In the genomic region with DNA sequence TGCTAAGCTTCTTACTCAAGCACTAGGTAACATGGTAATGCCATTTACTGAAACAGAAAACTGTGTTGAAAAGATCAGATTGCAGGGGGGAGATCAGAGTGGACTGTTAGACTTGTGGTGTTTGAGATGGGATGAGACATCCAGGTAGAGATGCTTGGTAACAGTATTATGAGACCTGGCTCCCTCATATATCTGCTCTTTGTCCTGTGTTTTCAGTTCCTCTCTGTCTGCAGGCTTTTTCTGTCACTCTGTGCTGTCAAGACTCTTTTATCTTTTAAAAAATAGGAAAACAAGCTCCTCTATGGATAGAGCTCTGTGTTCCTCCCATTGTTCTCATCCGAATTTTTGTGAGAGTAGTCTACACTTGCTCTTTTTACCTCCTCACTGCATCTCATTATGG, we compare ENCODE assay signal across 26 cellular contexts.
"Had no signal": no experiment of that assay in that cellular context is flagged by ENCODE, and none has a peak within 500 bp of the region (broad histone marks: within the 10 kb centered on the region; RNA-seq: fewer than 3 reads in every experiment).

No MANE protein-coding gene starts in this region.

- H3K9me3 ChIP-seq: lower lobe of right lung, ovary, right atrium auricular region, right lobe of liver, stomach, thoracic aorta, tibial artery, upper lobe of right lung had no signal

- H3K27ac ChIP-seq: lower lobe of right lung, neural progenitor cell, ovary, right atrium auricular region, right lobe of liver, skin epidermis, upper lobe of right lung had no signal

- H3K4me3 ChIP-seq: lower lobe of right lung, neural progenitor cell, ovary, right atrium auricular region, right lobe of liver, skin epidermis, stomach, thoracic aorta, tibial artery, upper lobe of right lung had no signal

- H3K4me1 Mint-ChIP-seq: stimulated activated naive B cell treated with anti-CD40 and anti-IgM and Interleukin-4, amounts not matched to agents 10 μg/mL and 1 μg/mL and 100 μg/mL, for 72 hours had no signal

- H3K9ac ChIP-seq: neural progenitor cell had no signal

- H3K27me3 Mint-ChIP-seq: progenitor cell of endocrine pancreas; stimulated activated naive B cell treated with anti-CD40 and anti-IgM and Interleukin-4, amounts not matched to agents 10 μg/mL and 1 μg/mL and 100 μg/mL, for 72 hours had no signal

- H2AFZ ChIP-seq: neural progenitor cell had no signal

- H3K27ac Mint-ChIP-seq: natural killer cell; nephron progenitor cell; neural progenitor cell; progenitor cell of endocrine pancreas; stimulated activated naive B cell treated with anti-CD40 and anti-IgM and Interleukin-4, amounts not matched to agents 10 μg/mL and 1 μg/mL and 100 μg/mL, for 72 hours had no signal

- H3K27me3 ChIP-seq: neural progenitor cell, ovary, right atrium auricular region, right lobe of liver, stomach, tibial artery, upper lobe of right lung had no signal

- DNase-seq: kidney glomerular epithelial cell; left cardiac atrium; left ventricle myocardium superior; lower lobe of right lung; mammary epithelial cell; mesenchymal stem cell; natural killer cell; nephron progenitor cell; ovary; right lobe of liver; stimulated activated CD4-positive, alpha-beta T cell treated with anti-CD3 and anti-CD28 coated beads, Interleukin-12 subunit alpha, Interleukin-12 subunit beta, amount 100 ng/mL, for 4 hours; stimulated activated CD4-positive, alpha-beta T cell treated with anti-CD3 and anti-CD28 coated beads, Interleukin-15, amount 100 ng/mL, for 24 hours; stimulated activated CD4-positive, alpha-beta T cell treated with anti-CD3 and anti-CD28 coated beads, Interleukin-2, amount 100 ng/mL, for 24 hours; stimulated activated CD4-positive, alpha-beta T cell treated with anti-CD3 and anti-CD28 coated beads, Interleukin-4, amount 100 ng/mL, for 1 hour; stimulated activated naive B cell treated with anti-CD40 and anti-IgM and Interleukin-4, amounts not matched to agents 10 μg/mL and 1 μg/mL and 100 μg/mL, for 72 hours; stimulated activated naive CD8-positive, alpha-beta T cell treated with anti-CD3 and anti-CD28 coated beads, Interleukin-15, Interleukin-2, amounts not matched to agents 100 U/mL and 50 U/mL, for 24 hours; stomach; tibial artery; trophoblast cell; upper lobe of right lung had no signal

- H3K4me1 ChIP-seq: neural progenitor cell, right atrium auricular region, upper lobe of right lung had no signal

- H3K4me2 ChIP-seq: neural progenitor cell had no signal

- H3K4me3 Mint-ChIP-seq: natural killer cell; nephron progenitor cell; neural progenitor cell; stimulated activated naive B cell treated with anti-CD40 and anti-IgM and Interleukin-4, amounts not matched to agents 10 μg/mL and 1 μg/mL and 100 μg/mL, for 72 hours had no signal

- H3K9me3 Mint-ChIP-seq: natural killer cell had no signal

- ATAC-seq: left cardiac atrium; left lobe of liver; left ventricle myocardium superior; lower lobe of right lung; natural killer cell; right lobe of liver; stimulated activated naive B cell treated with anti-CD40 and anti-IgM and Interleukin-4, amounts not matched to agents 10 μg/mL and 1 μg/mL and 100 μg/mL, for 72 hours; stimulated activated naive CD8-positive, alpha-beta T cell treated with anti-CD3 and anti-CD28 coated beads, Interleukin-15, Interleukin-2, amounts not matched to agents 100 U/mL and 50 U/mL, for 24 hours; upper lobe of right lung had no signal

- H3K36me3 ChIP-seq: ovary had no signal
